Comparison of ENCODE assay signal across 14 cellular contexts in the genomic region with DNA sequence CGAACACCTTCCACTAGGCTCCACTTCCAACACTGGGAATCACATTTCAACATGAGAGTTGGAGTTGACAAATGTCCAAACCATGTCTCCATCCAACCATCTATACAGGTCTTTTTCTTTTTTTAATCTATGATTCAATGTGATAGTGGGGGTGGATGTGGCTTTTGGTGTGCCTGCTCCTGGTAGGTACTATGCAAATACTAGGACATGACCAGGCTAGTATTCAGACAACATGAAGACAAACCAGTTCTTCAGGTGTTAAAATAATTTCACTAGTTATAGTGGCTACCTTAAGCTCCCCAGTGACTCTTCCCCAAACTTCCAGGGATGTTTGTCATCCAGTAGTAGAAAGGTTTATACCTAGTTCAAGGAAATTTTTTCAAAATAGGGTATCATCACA.
"Had no signal": no experiment of that assay in that cellular context is flagged by ENCODE, and none has a peak within 500 bp of the region (broad histone marks: within the 10 kb centered on the region; RNA-seq: fewer than 3 reads in every experiment).

No MANE protein-coding gene starts in this region.

- ATAC-seq: activated CD8-positive, alpha-beta memory T cell treated with anti-CD3 and anti-CD28 coated beads, Interleukin-2, amount 10 ng/mL, durations not matched to agents 7 days and 5 days; left lobe of liver; naive thymus-derived CD4-positive, alpha-beta T cell; pancreas had no signal

- DNase-seq: activated CD4-positive, alpha-beta T cell treated with anti-CD3 and anti-CD28 coated beads, Interleukin-2, amount 50 U/mL, for 48 hours; activated CD8-positive, alpha-beta memory T cell treated with anti-CD3 and anti-CD28 coated beads, Interleukin-2, amount 10 ng/mL, durations not matched to agents 7 days and 5 days; activated naive CD4-positive, alpha-beta T cell treated with anti-CD3 and anti-CD28 coated beads, Interleukin-2, amount 10 ng/mL, durations not matched to agents 7 days and 5 days; activated T-cell treated with anti-CD3 and anti-CD28 coated beads, Interleukin-2, amount 50 U/mL, for 1 hour; erythroblast; naive thymus-derived CD4-positive, alpha-beta T cell; pancreas; stimulated activated CD4-positive, alpha-beta T cell treated with anti-CD3 and anti-CD28 coated beads, Interleukin-12 subunit alpha, Interleukin-12 subunit beta, amount 100 ng/mL, for 4 hours; stimulated activated CD4-positive, alpha-beta T cell treated with anti-CD3 and anti-CD28 coated beads, Interleukin-2, amount 100 ng/mL, for 24 hours; stomach; testis; upper lobe of left lung had no signal

- H3K4me3 Mint-ChIP-seq: activated CD8-positive, alpha-beta memory T cell treated with anti-CD3 and anti-CD28 coated beads, Interleukin-2, amount 10 ng/mL, durations not matched to agents 7 days and 5 days; activated naive CD4-positive, alpha-beta T cell treated with anti-CD3 and anti-CD28 coated beads, Interleukin-2, amount 10 ng/mL, durations not matched to agents 7 days and 5 days; naive thymus-derived CD4-positive, alpha-beta T cell had no signal

- H3K27me3 Mint-ChIP-seq: activated CD8-positive, alpha-beta memory T cell treated with anti-CD3 and anti-CD28 coated beads, Interleukin-2, amount 10 ng/mL, durations not matched to agents 7 days and 5 days; activated naive CD4-positive, alpha-beta T cell treated with anti-CD3 and anti-CD28 coated beads, Interleukin-2, amount 10 ng/mL, durations not matched to agents 7 days and 5 days; naive thymus-derived CD4-positive, alpha-beta T cell had no signal

- H3K27ac Mint-ChIP-seq: activated CD8-positive, alpha-beta memory T cell treated with anti-CD3 and anti-CD28 coated beads, Interleukin-2, amount 10 ng/mL, durations not matched to agents 7 days and 5 days; activated naive CD4-positive, alpha-beta T cell treated with anti-CD3 and anti-CD28 coated beads, Interleukin-2, amount 10 ng/mL, durations not matched to agents 7 days and 5 days; naive thymus-derived CD4-positive, alpha-beta T cell had no signal

- H3K36me3 Mint-ChIP-seq: activated CD8-positive, alpha-beta memory T cell treated with anti-CD3 and anti-CD28 coated beads, Interleukin-2, amount 10 ng/mL, durations not matched to agents 7 days and 5 days; activated naive CD4-positive, alpha-beta T cell treated with anti-CD3 and anti-CD28 coated beads, Interleukin-2, amount 10 ng/mL, durations not matched to agents 7 days and 5 days had no signal

- H3K4me1 Mint-ChIP-seq: activated CD8-positive, alpha-beta memory T cell treated with anti-CD3 and anti-CD28 coated beads, Interleukin-2, amount 10 ng/mL, durations not matched to agents 7 days and 5 days; activated naive CD4-positive, alpha-beta T cell treated with anti-CD3 and anti-CD28 coated beads, Interleukin-2, amount 10 ng/mL, durations not matched to agents 7 days and 5 days; naive thymus-derived CD4-positive, alpha-beta T cell had no signal

- H3K27ac ChIP-seq: cardiac muscle cell, pancreas, stomach, testis, upper lobe of left lung had no signal
